Comparison of ENCODE assay signal across 1 cellular context in genomic region chr3:46730819-46731218, GRCh38.
TF ChIP-seq lines count a peak whose summit lies in the region.

No MANE protein-coding gene starts in this region.

TF ChIP-seq in GM12878, 131 proteins besides CTCF, POLR2A, EP300 and RAD21:
- TF ChIP-seq PKNOX1 (IDR thresholded peaks at IDR 0.05) (no peak), ZNF274 (IDR thresholded peaks at IDR 0.05; ENCODE audit: insufficient read depth, insufficient read length) (no peak), IRF5 (IDR thresholded peaks at IDR 0.05; ENCODE audit: borderline replicate concordance) (no peak), EGR1 (IDR thresholded peaks at IDR 0.05; ENCODE audit: borderline replicate concordance in 1 of 2, low read depth in 2 of 2, low read length in 2 of 2) (no peak), NR2F1 (conservative IDR thresholded peaks at IDR 0.05) (no peak), ZNF687 (IDR thresholded peaks at IDR 0.05) (no peak), ZZZ3 (IDR thresholded peaks at IDR 0.05; ENCODE audit: control insufficient read depth, insufficient read length, low read depth) (no peak), STAT3 (IDR thresholded peaks at IDR 0.05; ENCODE audit: low read depth, low read length) (no peak), KDM1A (IDR thresholded peaks at IDR 0.05; ENCODE audit: borderline replicate concordance) (no peak), CUX1 (IDR thresholded peaks at IDR 0.05; ENCODE audit: insufficient replicate concordance, low read depth, low read length) (no peak), SMARCA5 (IDR thresholded peaks at IDR 0.05) (no peak), ZBTB11 (CRISPR knock-in tag; IDR thresholded peaks at IDR 0.05) (no peak), POLR2AphosphoS5 (IDR thresholded peaks at IDR 0.05; ENCODE audit: low read length) (no peak), NKRF (conservative IDR thresholded peaks at IDR 0.05) (no peak), USF2 (IDR thresholded peaks at IDR 0.05; ENCODE audit: borderline replicate concordance, low read depth, low read length) (no peak), ZNF24 (IDR thresholded peaks at IDR 0.05) (no peak)
TF ChIP-seq in GM12878: peak in this region for 0.
